Comparison of ENCODE assay signal across 18 cellular contexts in the genomic region with DNA sequence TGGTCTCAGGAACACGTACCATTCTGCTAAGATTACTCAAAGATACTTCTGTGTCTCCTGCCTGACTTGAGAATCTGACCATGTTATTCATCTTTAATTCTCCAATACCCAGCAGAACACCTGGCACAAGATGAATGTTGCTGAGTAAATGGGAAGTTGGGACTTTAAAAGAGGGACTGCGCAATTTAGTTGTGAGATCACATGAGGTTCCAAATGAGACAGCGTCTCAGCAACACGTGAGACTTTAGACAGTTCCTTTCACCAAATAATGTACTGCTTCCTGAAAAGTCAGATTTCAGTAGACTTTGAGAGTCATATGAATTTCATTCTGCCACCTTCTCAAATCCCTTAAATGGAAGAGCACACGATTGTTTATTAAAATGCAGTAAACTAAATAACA. TPM values are rescaled to one million over a fixed set of nuclear protein-coding genes. Genes with fewer than 3 reads are reported as not detected.
A peak's percentile ranks its signal among the peaks of the same experiment; 100 is the strongest.
DNase-seq lines count a peak whose midpoint lies in the region; ATAC-seq and TF ChIP-seq lines count a peak whose summit lies in the region.
"Had no signal": no experiment of that assay in that cellular context is flagged by ENCODE, and none has a peak within 500 bp of the region (broad histone marks: within the 10 kb centered on the region; RNA-seq: fewer than 3 reads in every experiment).

No MANE protein-coding gene starts in this region.

- H3K27ac ChIP-seq in CD4-positive, CD25-positive, alpha-beta regulatory T cell (ENCODE audit: insufficient read depth, low read length, poor library complexity, severe bottlenecking): no peak overlapping the region
- peak overlapping the region; percentile 31 for H3K27ac ChIP-seq in KOPT-K1 (ENCODE audit: low read depth, low read length, poor library complexity, severe bottlenecking)

- no peaks in the 10 kb centered on the region for H3K27me3 Mint-ChIP-seq in CD4-positive, CD25-positive, alpha-beta regulatory T cell
- H3K27me3 Mint-ChIP-seq in brain (peaks cover 2% of the 10 kb centered on the region), nephron (ENCODE audit: low read depth) (peaks cover 4% of the 10 kb centered on the region), WTC11 (ENCODE audit: low read depth) (no peaks in the 10 kb centered on the region)
- no peaks in the 10 kb centered on the region for H3K27me3 Mint-ChIP-seq in activated CD4-positive, alpha-beta memory T cell treated with anti-CD3 and anti-CD28 coated beads for 36 hours

- no peaks in the 10 kb centered on the region for H3K36me3 ChIP-seq in CD4-positive, CD25-positive, alpha-beta regulatory T cell (ENCODE audit: control insufficient read depth, insufficient read depth, low read length)
- no peaks in the 10 kb centered on the region for H3K36me3 ChIP-seq in KOPT-K1 (ENCODE audit: insufficient read depth, low read length)

- no peak for ATAC-seq in CD4-positive, CD25-positive, alpha-beta regulatory T cell (ENCODE audit: low read depth in 2 of 2)
- ATAC-seq in WTC11: no peak
- ATAC-seq: CD8-positive, alpha-beta T cell had no signal

- POLR2A ChIA-PET in activated CD4-positive, alpha-beta memory T cell treated with anti-CD3 and anti-CD28 coated beads for 36 hours (lab: Charles Lee): no interaction called here
- POLR2A ChIA-PET in WTC11 (lab: Charles Lee): no interaction called here

- intact Hi-C loops in activated CD4-positive, alpha-beta memory T cell treated with anti-CD3 and anti-CD28 coated beads for 36 hours (cut with micrococcal nuclease): no loop called here

- peak overlapping the region in 2 of 3 donors; percentile 13 to 65 for H3K27ac Mint-ChIP-seq in CD4-positive, CD25-positive, alpha-beta regulatory T cell
- peak overlapping the region in 3 of 5 experiments; percentile 29 to 84 (median 44) for H3K27ac Mint-ChIP-seq in brain
- peak overlapping the region in 2 of 3 experiments; percentile 91 to 94 for H3K27ac Mint-ChIP-seq in nephron
- H3K27ac Mint-ChIP-seq in activated CD4-positive, alpha-beta memory T cell treated with anti-CD3 and anti-CD28 coated beads for 36 hours: no peak overlapping the region
- H3K27ac Mint-ChIP-seq in WTC11: no peak overlapping the region

- H3K4me3 ChIP-seq in CD4-positive, CD25-positive, alpha-beta regulatory T cell (ENCODE audit: low read depth, low read length): no peak overlapping the region

- H3K4me3 Mint-ChIP-seq in CD4-positive, CD25-positive, alpha-beta regulatory T cell: no peak overlapping the region
- H3K4me3 Mint-ChIP-seq in brain (no peak overlapping the region), nephron (peak overlapping the region in 1 of 3 experiments; percentile 3), WTC11 (no peak overlapping the region)
- no peak overlapping the region for H3K4me3 Mint-ChIP-seq in activated CD4-positive, alpha-beta memory T cell treated with anti-CD3 and anti-CD28 coated beads for 36 hours
- H3K4me3 Mint-ChIP-seq: CD8-positive, alpha-beta T cell had no signal

- H3K9me3 Mint-ChIP-seq in CD4-positive, CD25-positive, alpha-beta regulatory T cell: peaks cover 0 to 2% (median under 1%) of the 10 kb centered on the region in 7 donors
- peaks cover 0 to 4% (median 0%) of the 10 kb centered on the region in 5 experiments for H3K9me3 Mint-ChIP-seq in brain
- H3K9me3 Mint-ChIP-seq in nephron: peaks cover 1% of the 10 kb centered on the region
- peaks cover under 1% of the 10 kb centered on the region for H3K9me3 Mint-ChIP-seq in activated CD4-positive, alpha-beta memory T cell treated with anti-CD3 and anti-CD28 coated beads for 36 hours
- no peaks in the 10 kb centered on the region for H3K9me3 Mint-ChIP-seq in WTC11

- H3K27me3 ChIP-seq in CD4-positive, CD25-positive, alpha-beta regulatory T cell (ENCODE audit: control insufficient read depth, insufficient read depth, low read length): no peaks in the 10 kb centered on the region

- H3K4me1 Mint-ChIP-seq in CD4-positive, CD25-positive, alpha-beta regulatory T cell: peaks cover 12 to 28% (median 20%) of the 10 kb centered on the region in 4 donors
- H3K4me1 Mint-ChIP-seq in brain (peaks cover 49% of the 10 kb centered on the region), nephron (peaks cover 67% of the 10 kb centered on the region), WTC11 (peaks cover 47% of the 10 kb centered on the region)
- H3K4me1 Mint-ChIP-seq in activated CD4-positive, alpha-beta memory T cell treated with anti-CD3 and anti-CD28 coated beads for 36 hours (ENCODE audit: low read depth): peaks cover 4% of the 10 kb centered on the region

- CTCF ChIA-PET in activated CD4-positive, alpha-beta memory T cell treated with anti-CD3 and anti-CD28 coated beads for 36 hours (lab: Charles Lee): no interaction called here
- CTCF ChIA-PET in WTC11 (lab: Charles Lee): no interaction called here

- H3K36me3 Mint-ChIP-seq in CD4-positive, CD25-positive, alpha-beta regulatory T cell: peaks cover 11% of the 10 kb centered on the region
- H3K36me3 Mint-ChIP-seq in brain (peaks cover 2% of the 10 kb centered on the region), nephron (ENCODE audit: low read depth) (no peaks in the 10 kb centered on the region), WTC11 (no peaks in the 10 kb centered on the region; the same call in 1 of the 2 replicates)
- H3K36me3 Mint-ChIP-seq in activated CD4-positive, alpha-beta memory T cell treated with anti-CD3 and anti-CD28 coated beads for 36 hours: peaks cover 3% of the 10 kb centered on the region

- H3K4me1 ChIP-seq in CD4-positive, CD25-positive, alpha-beta regulatory T cell (ENCODE audit: control insufficient read depth, insufficient read depth, low read length, poor library complexity, severe bottlenecking): no peaks in the 10 kb centered on the region

- no peak for DNase-seq in CD4-positive, CD25-positive, alpha-beta regulatory T cell
- DNase-seq in SHP77 (lab: John Stamatoyannopoulos, UW): no peak
- no peak for DNase-seq in NCI-H128 (lab: John Stamatoyannopoulos, UW; ENCODE audit: unreplicated experiment)
- no peak for DNase-seq in activated CD4-positive, alpha-beta memory T cell treated with anti-CD3 and anti-CD28 coated beads for 36 hours
- DNase-seq in WTC11 (ENCODE audit: low spot score): no peak
- DNase-seq: AML-193; CD8-positive, alpha-beta T cell; DND-41; GDM1; KBM-7; NCI-H1417 treated with DMSO at 0.1 percent for 48 hours; NCI-H2081; NCI-H510A treated with DMSO at 0.1 percent for 48 hours; OCI-M1; RPMI8226 had no signal

- TF ChIP-seq CTCF in brain (conservative IDR thresholded peaks at IDR 0.05): no peak
- TF ChIP-seq CTCF in nephron (IDR thresholded peaks at IDR 0.05; ENCODE audit: unreplicated experiment in 3 of 3): no peak
- TF ChIP-seq CTCF in WTC11 (IDR thresholded peaks at IDR 0.05): no peak

- H3K9me3 ChIP-seq in CD4-positive, CD25-positive, alpha-beta regulatory T cell (ENCODE audit: control insufficient read depth in 2 of 2, low read length in 2 of 2): no peaks in the 10 kb centered on the region
- H3K9me3 ChIP-seq in KOPT-K1 (ENCODE audit: insufficient read depth, low read length, poor library complexity, severe bottlenecking): no peaks in the 10 kb centered on the region

TF ChIP-seq in WTC11, 78 proteins besides CTCF, POLR2A, EP300 and RAD21 (continues in another document):
- TF ChIP-seq, protein P1, sequence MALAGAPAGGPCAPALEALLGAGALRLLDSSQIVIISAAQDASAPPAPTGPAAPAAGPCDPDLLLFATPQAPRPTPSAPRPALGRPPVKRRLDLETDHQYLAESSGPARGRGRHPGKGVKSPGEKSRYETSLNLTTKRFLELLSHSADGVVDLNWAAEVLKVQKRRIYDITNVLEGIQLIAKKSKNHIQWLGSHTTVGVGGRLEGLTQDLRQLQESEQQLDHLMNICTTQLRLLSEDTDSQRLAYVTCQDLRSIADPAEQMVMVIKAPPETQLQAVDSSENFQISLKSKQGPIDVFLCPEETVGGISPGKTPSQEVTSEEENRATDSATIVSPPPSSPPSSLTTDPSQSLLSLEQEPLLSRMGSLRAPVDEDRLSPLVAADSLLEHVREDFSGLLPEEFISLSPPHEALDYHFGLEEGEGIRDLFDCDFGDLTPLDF (CRISPR knock-in tag; IDR thresholded peaks at IDR 0.05): no peak
- TF ChIP-seq MXD4 (CRISPR knock-in tag; IDR thresholded peaks at IDR 0.05; ENCODE audit: borderline replicate concordance) (no peak), ZNF232 (CRISPR knock-in tag; IDR thresholded peaks at IDR 0.05) (no peak), NFE2L1 (CRISPR knock-in tag; IDR thresholded peaks at IDR 0.05) (no peak), ZNF263 (CRISPR knock-in tag; IDR thresholded peaks at IDR 0.05; ENCODE audit: low read depth) (no peak), FOXP1 (CRISPR knock-in tag; IDR thresholded peaks at IDR 0.05; ENCODE audit: borderline replicate concordance) (no peak)
- TF ChIP-seq, protein P2, sequence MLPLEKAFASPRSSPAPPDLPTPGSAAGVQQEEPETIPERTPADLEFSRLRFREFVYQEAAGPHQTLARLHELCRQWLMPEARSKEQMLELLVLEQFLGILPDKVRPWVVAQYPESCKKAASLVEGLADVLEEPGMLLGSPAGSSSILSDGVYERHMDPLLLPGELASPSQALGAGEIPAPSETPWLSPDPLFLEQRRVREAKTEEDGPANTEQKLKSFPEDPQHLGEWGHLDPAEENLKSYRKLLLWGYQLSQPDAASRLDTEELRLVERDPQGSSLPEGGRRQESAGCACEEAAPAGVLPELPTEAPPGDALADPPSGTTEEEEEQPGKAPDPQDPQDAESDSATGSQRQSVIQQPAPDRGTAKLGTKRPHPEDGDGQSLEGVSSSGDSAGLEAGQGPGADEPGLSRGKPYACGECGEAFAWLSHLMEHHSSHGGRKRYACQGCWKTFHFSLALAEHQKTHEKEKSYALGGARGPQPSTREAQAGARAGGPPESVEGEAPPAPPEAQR (CRISPR knock-in tag; IDR thresholded peaks at IDR 0.05): no peak
- TF ChIP-seq, protein P3, sequence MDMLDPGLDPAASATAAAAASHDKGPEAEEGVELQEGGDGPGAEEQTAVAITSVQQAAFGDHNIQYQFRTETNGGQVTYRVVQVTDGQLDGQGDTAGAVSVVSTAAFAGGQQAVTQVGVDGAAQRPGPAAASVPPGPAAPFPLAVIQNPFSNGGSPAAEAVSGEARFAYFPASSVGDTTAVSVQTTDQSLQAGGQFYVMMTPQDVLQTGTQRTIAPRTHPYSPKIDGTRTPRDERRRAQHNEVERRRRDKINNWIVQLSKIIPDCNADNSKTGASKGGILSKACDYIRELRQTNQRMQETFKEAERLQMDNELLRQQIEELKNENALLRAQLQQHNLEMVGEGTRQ (CRISPR knock-in tag; IDR thresholded peaks at IDR 0.05): no peak

RNA-seq across cellular contexts. Expression of a gene that starts 36.7 kb away (rescaled TPM):
- 75.0 TPM for total RNA-seq in CD4-positive, CD25-positive, alpha-beta regulatory T cell
- polyA plus RNA-seq in CD4-positive, CD25-positive, alpha-beta regulatory T cell: 1 to 10 TPM; 4.4 to 8.3 (median 6.6) TPM
- 31.3 TPM for polyA plus RNA-seq in brain (ENCODE audit: insufficient read depth, low read depth, low replicate concordance)
- total RNA-seq in activated CD4-positive, alpha-beta memory T cell treated with anti-CD3 and anti-CD28 coated beads for 36 hours: 10 to 100 TPM; 57.2 to 59.0 TPM
- total RNA-seq in WTC11 (2021): 35.0 to 36.6 TPM (median 36.0 TPM) in 3 replicates

Comparison
In these comparisons a context has a peak if more than half of its experiments do, and no peak if none do; other contexts are left out.
1. H3K27ac Mint-ChIP-seq: peak in CD4-positive, CD25-positive, alpha-beta regulatory T cell (2 of 3), brain (3 of 5) and nephron (2 of 3); none in activated CD4-positive, alpha-beta memory T cell treated with anti-CD3 and anti-CD28 coated beads for 36 hours (single experiment) and WTC11 (single experiment).